In genomic region chr1:182392045-182393028, GRCh38 we compare ENCODE assay signal across 1 cellular context.
A peak's percentile ranks its signal among the peaks of the same experiment; 100 is the strongest.
TF ChIP-seq lines count a peak whose summit lies in the region.

No MANE protein-coding gene starts in this region.

TF ChIP-seq in HepG2, 621 proteins besides CTCF, POLR2A, EP300 and RAD21 (continued from another document and continues in another):
- TF ChIP-seq, protein P1, sequence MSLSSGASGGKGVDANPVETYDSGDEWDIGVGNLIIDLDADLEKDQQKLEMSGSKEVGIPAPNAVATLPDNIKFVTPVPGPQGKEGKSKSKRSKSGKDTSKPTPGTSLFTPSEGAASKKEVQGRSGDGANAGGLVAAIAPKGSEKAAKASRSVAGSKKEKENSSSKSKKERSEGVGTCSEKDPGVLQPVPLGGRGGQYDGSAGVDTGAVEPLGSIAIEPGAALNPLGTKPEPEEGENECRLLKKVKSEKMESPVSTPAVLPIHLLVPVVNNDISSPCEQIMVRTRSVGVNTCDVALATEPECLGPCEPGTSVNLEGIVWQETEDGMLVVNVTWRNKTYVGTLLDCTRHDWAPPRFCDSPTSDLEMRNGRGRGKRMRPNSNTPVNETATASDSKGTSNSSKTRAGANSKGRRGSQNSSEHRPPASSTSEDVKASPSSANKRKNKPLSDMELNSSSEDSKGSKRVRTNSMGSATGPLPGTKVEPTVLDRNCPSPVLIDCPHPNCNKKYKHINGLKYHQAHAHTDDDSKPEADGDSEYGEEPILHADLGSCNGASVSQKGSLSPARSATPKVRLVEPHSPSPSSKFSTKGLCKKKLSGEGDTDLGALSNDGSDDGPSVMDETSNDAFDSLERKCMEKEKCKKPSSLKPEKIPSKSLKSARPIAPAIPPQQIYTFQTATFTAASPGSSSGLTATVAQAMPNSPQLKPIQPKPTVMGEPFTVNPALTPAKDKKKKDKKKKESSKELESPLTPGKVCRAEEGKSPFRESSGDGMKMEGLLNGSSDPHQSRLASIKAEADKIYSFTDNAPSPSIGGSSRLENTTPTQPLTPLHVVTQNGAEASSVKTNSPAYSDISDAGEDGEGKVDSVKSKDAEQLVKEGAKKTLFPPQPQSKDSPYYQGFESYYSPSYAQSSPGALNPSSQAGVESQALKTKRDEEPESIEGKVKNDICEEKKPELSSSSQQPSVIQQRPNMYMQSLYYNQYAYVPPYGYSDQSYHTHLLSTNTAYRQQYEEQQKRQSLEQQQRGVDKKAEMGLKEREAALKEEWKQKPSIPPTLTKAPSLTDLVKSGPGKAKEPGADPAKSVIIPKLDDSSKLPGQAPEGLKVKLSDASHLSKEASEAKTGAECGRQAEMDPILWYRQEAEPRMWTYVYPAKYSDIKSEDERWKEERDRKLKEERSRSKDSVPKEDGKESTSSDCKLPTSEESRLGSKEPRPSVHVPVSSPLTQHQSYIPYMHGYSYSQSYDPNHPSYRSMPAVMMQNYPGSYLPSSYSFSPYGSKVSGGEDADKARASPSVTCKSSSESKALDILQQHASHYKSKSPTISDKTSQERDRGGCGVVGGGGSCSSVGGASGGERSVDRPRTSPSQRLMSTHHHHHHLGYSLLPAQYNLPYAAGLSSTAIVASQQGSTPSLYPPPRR (CRISPR knock-in tag; IDR thresholded peaks at IDR 0.05; ENCODE audit: borderline replicate concordance) = 0 out of 2 replicates have a peak, but pooled peaks have one; percentile 4
- TF ChIP-seq ZNF17 (CRISPR knock-in tag; IDR thresholded peaks at IDR 0.05) = no peak
- no peak for TF ChIP-seq NCOR1 (IDR thresholded peaks at IDR 0.05; ENCODE audit: borderline replicate concordance, low read length)
- TF ChIP-seq MTF1 (CRISPR knock-in tag; IDR thresholded peaks at IDR 0.05) = no peak
- no peak; the same call in 1 of the 2 replicates for TF ChIP-seq ZNF543 (CRISPR knock-in tag; IDR thresholded peaks at IDR 0.05)
- TF ChIP-seq ZNF34 (CRISPR knock-in tag; IDR thresholded peaks at IDR 0.05; ENCODE audit: borderline replicate concordance) = no peak
- peak; percentile 64 for TF ChIP-seq ZFX (CRISPR knock-in tag; IDR thresholded peaks at IDR 0.05; ENCODE audit: low read depth)
- TF ChIP-seq ZBTB20 (CRISPR knock-in tag; IDR thresholded peaks at IDR 0.05; ENCODE audit: borderline replicate concordance, low read depth) = no peak
- TF ChIP-seq ZMYM3 (CRISPR knock-in tag; IDR thresholded peaks at IDR 0.05) = no peak
- no peak for TF ChIP-seq NR2C2 (CRISPR knock-in tag; IDR thresholded peaks at IDR 0.05; ENCODE audit: borderline replicate concordance)
- no peak for TF ChIP-seq ZNF451 (CRISPR knock-in tag; IDR thresholded peaks at IDR 0.05)
- no peak for TF ChIP-seq SCMH1 (CRISPR knock-in tag; IDR thresholded peaks at IDR 0.05; ENCODE audit: borderline replicate concordance)
- TF ChIP-seq ZNF562 (CRISPR knock-in tag; IDR thresholded peaks at IDR 0.05; ENCODE audit: borderline replicate concordance) = no peak
- TF ChIP-seq AHDC1 (CRISPR knock-in tag; IDR thresholded peaks at IDR 0.05; ENCODE audit: borderline replicate concordance) = no peak
- peak; percentile 12; the same call in 1 of the 2 replicates for TF ChIP-seq ZNF768 (CRISPR knock-in tag; IDR thresholded peaks at IDR 0.05)
- no peak for TF ChIP-seq MEIS1 (CRISPR knock-in tag; IDR thresholded peaks at IDR 0.05; ENCODE audit: borderline replicate concordance)
- no peak for TF ChIP-seq ZBTB42 (CRISPR knock-in tag; IDR thresholded peaks at IDR 0.05)
- TF ChIP-seq ZFP36 (IDR thresholded peaks at IDR 0.05; ENCODE audit: borderline replicate concordance, low read depth, low read length, partially characterized antibody) = no peak
- TF ChIP-seq ETV6 (CRISPR knock-in tag; conservative IDR thresholded peaks at IDR 0.05) = no peak
- TF ChIP-seq ZFY (CRISPR knock-in tag; IDR thresholded peaks at IDR 0.05) = peak; percentile 34
- no peak for TF ChIP-seq HNRNPH1 (optimal IDR thresholded peaks at IDR 0.05; ENCODE audit: low read depth, low read length)
- no peak for TF ChIP-seq HNRNPUL1 (IDR thresholded peaks at IDR 0.05; ENCODE audit: low read depth, low read length)
- TF ChIP-seq ZNF616 (CRISPR knock-in tag; IDR thresholded peaks at IDR 0.05; ENCODE audit: low read depth) = no peak
- TF ChIP-seq PTBP1 (IDR thresholded peaks at IDR 0.05; ENCODE audit: low read depth, low read length, poor library complexity, severe bottlenecking) = no peak
- no peak for TF ChIP-seq ZNF570 (CRISPR knock-in tag; IDR thresholded peaks at IDR 0.05; ENCODE audit: borderline replicate concordance)
- TF ChIP-seq ZNF615 (CRISPR knock-in tag; IDR thresholded peaks at IDR 0.05; ENCODE audit: borderline replicate concordance) = no peak
- TF ChIP-seq, protein P2, sequence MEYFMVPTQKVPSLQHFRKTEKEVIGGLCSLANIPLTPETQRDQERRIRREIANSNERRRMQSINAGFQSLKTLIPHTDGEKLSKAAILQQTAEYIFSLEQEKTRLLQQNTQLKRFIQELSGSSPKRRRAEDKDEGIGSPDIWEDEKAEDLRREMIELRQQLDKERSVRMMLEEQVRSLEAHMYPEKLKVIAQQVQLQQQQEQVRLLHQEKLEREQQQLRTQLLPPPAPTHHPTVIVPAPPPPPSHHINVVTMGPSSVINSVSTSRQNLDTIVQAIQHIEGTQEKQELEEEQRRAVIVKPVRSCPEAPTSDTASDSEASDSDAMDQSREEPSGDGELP (IDR thresholded peaks at IDR 0.05; ENCODE audit: borderline replicate concordance, low read depth) = no peak
- TF ChIP-seq, protein P3, sequence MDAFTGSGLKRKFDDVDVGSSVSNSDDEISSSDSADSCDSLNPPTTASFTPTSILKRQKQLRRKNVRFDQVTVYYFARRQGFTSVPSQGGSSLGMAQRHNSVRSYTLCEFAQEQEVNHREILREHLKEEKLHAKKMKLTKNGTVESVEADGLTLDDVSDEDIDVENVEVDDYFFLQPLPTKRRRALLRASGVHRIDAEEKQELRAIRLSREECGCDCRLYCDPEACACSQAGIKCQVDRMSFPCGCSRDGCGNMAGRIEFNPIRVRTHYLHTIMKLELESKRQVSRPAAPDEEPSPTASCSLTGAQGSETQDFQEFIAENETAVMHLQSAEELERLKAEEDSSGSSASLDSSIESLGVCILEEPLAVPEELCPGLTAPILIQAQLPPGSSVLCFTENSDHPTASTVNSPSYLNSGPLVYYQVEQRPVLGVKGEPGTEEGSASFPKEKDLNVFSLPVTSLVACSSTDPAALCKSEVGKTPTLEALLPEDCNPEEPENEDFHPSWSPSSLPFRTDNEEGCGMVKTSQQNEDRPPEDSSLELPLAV (CRISPR knock-in tag; conservative IDR thresholded peaks at IDR 0.05; ENCODE audit: low read depth) = no peak
- TF ChIP-seq ZNF326 (CRISPR knock-in tag; IDR thresholded peaks at IDR 0.05; ENCODE audit: borderline replicate concordance) = no peak
- TF ChIP-seq ZNF207 (IDR thresholded peaks at IDR 0.05; ENCODE audit: borderline replicate concordance) = no peak
- no peak for TF ChIP-seq ZMYM2 (CRISPR knock-in tag; IDR thresholded peaks at IDR 0.05)
- TF ChIP-seq CENPX (CRISPR knock-in tag; IDR thresholded peaks at IDR 0.05) = no peak
- peak; percentile 6; the same call in 1 of the 2 replicates for TF ChIP-seq YEATS4 (CRISPR knock-in tag; IDR thresholded peaks at IDR 0.05; ENCODE audit: borderline replicate concordance)
- 0 out of 2 replicates have a peak, but pooled peaks have one; percentile 32 for TF ChIP-seq MEIS2 (CRISPR knock-in tag; IDR thresholded peaks at IDR 0.05)
- TF ChIP-seq, protein P4, sequence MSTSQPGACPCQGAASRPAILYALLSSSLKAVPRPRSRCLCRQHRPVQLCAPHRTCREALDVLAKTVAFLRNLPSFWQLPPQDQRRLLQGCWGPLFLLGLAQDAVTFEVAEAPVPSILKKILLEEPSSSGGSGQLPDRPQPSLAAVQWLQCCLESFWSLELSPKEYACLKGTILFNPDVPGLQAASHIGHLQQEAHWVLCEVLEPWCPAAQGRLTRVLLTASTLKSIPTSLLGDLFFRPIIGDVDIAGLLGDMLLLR (CRISPR knock-in tag; IDR thresholded peaks at IDR 0.05) = no peak
- TF ChIP-seq, protein P5, sequence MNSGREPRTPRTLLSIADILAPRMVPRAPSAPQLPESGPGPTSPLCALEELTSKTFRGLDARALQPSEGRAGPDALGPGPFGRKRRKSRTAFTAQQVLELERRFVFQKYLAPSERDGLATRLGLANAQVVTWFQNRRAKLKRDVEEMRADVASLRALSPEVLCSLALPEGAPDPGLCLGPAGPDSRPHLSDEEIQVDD (CRISPR knock-in tag; IDR thresholded peaks at IDR 0.05; ENCODE audit: borderline replicate concordance) = no peak
- TF ChIP-seq, protein P6, sequence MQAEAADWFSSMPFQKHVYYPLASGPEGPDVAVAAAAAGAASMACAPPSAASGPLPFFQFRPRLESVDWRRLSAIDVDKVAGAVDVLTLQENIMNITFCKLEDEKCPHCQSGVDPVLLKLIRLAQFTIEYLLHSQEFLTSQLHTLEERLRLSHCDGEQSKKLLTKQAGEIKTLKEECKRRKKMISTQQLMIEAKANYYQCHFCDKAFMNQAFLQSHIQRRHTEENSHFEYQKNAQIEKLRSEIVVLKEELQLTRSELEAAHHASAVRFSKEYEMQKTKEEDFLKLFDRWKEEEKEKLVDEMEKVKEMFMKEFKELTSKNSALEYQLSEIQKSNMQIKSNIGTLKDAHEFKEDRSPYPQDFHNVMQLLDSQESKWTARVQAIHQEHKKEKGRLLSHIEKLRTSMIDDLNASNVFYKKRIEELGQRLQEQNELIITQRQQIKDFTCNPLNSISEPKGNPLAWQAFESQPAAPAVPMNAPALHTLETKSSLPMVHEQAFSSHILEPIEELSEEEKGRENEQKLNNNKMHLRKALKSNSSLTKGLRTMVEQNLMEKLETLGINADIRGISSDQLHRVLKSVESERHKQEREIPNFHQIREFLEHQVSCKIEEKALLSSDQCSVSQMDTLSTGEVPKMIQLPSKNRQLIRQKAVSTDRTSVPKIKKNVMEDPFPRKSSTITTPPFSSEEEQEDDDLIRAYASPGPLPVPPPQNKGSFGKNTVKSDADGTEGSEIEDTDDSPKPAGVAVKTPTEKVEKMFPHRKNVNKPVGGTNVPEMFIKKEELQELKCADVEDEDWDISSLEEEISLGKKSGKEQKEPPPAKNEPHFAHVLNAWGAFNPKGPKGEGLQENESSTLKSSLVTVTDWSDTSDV (CRISPR knock-in tag; IDR thresholded peaks at IDR 0.05) = no peak
- no peak for TF ChIP-seq ZFP37 (CRISPR knock-in tag; IDR thresholded peaks at IDR 0.05; ENCODE audit: borderline replicate concordance)
- TF ChIP-seq ZFAT (CRISPR knock-in tag; conservative IDR thresholded peaks at IDR 0.05) = no peak
- TF ChIP-seq PLRG1 (conservative IDR thresholded peaks at IDR 0.05) = no peak
- no peak for TF ChIP-seq SRF (IDR thresholded peaks at IDR 0.05; ENCODE audit: low read depth, low read length)
- 0 out of 2 replicates have a peak, but pooled peaks have one; percentile 37 for TF ChIP-seq ZNF607 (CRISPR knock-in tag; IDR thresholded peaks at IDR 0.05; ENCODE audit: borderline replicate concordance)
- TF ChIP-seq TCF12 (IDR thresholded peaks at IDR 0.05) = no peak
- no peak for TF ChIP-seq TCF12 (CRISPR knock-in tag; IDR thresholded peaks at IDR 0.05)
- TF ChIP-seq GLI4 (CRISPR knock-in tag; IDR thresholded peaks at IDR 0.05; ENCODE audit: borderline replicate concordance) = no peak
- no peak for TF ChIP-seq ZNF484 (CRISPR knock-in tag; IDR thresholded peaks at IDR 0.05; ENCODE audit: borderline replicate concordance, low read depth)
- TF ChIP-seq, protein P7, sequence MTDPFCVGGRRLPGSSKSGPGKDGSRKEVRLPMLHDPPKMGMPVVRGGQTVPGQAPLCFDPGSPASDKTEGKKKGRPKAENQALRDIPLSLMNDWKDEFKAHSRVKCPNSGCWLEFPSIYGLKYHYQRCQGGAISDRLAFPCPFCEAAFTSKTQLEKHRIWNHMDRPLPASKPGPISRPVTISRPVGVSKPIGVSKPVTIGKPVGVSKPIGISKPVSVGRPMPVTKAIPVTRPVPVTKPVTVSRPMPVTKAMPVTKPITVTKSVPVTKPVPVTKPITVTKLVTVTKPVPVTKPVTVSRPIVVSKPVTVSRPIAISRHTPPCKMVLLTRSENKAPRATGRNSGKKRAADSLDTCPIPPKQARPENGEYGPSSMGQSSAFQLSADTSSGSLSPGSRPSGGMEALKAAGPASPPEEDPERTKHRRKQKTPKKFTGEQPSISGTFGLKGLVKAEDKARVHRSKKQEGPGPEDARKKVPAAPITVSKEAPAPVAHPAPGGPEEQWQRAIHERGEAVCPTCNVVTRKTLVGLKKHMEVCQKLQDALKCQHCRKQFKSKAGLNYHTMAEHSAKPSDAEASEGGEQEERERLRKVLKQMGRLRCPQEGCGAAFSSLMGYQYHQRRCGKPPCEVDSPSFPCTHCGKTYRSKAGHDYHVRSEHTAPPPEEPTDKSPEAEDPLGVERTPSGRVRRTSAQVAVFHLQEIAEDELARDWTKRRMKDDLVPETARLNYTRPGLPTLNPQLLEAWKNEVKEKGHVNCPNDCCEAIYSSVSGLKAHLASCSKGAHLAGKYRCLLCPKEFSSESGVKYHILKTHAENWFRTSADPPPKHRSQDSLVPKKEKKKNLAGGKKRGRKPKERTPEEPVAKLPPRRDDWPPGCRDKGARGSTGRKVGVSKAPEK (CRISPR knock-in tag; IDR thresholded peaks at IDR 0.05; ENCODE audit: borderline replicate concordance) = no peak
